Comparison of ENCODE assay signal across 21 cellular contexts in genomic region chr19:13782537-13782936, GRCh38. TPM values are rescaled to one million over a fixed set of nuclear protein-coding genes. Genes with fewer than 3 reads are reported as not detected.
DNase-seq lines count a peak whose midpoint lies in the region; ATAC-seq and TF ChIP-seq lines count a peak whose summit lies in the region.
"Had no signal": no experiment of that assay in that cellular context is flagged by ENCODE, and none has a peak within 500 bp of the region (broad histone marks: within the 10 kb centered on the region; RNA-seq: fewer than 3 reads in every experiment).

No MANE protein-coding gene starts in this region.

- H3K4me2 ChIP-seq in mesenchymal stem cell (ENCODE audit: low read length, poor library complexity, severe bottlenecking) = no peak overlapping the region

- TF ChIP-seq CTCF in transverse colon (IDR thresholded peaks at IDR 0.05) = no peak

- H3K36me3 Mint-ChIP-seq in activated CD4-positive, alpha-beta T cell treated with anti-CD3 and anti-CD28 coated beads for 36 hours (ENCODE audit: low read depth) = peaks cover 14% of the 10 kb centered on the region

- no peaks in the 10 kb centered on the region for H3K27me3 Mint-ChIP-seq in activated CD4-positive, alpha-beta T cell treated with anti-CD3 and anti-CD28 coated beads for 36 hours
- H3K27me3 Mint-ChIP-seq: activated B cell treated with CpG ODN at 0.5 μM for 24 hours had no signal

- no peak overlapping the region for H3K4ac ChIP-seq in mesenchymal stem cell (ENCODE audit: low read depth in 1 of 2, low read length in 2 of 2)

- no peak for DNase-seq in activated CD4-positive, alpha-beta T cell treated with anti-CD3 and anti-CD28 coated beads for 36 hours
- DNase-seq in activated CD4-positive, alpha-beta T cell treated with anti-CD3 and anti-CD28 coated beads, Interleukin-2, amount 50 U/mL, for 1 hour = no peak
- DNase-seq in adipocyte (ENCODE audit: low read depth) (no peak), mesenchymal stem cell (no peak), transverse colon (no peak), COLO829 (ENCODE audit: low spot score) (no peak), COLO668 (lab: John Stamatoyannopoulos, UW; ENCODE audit: unreplicated experiment) (no peak)
- no peak for DNase-seq in stimulated activated CD8-positive, alpha-beta memory T cell treated with anti-CD3 and anti-CD28 coated beads, Interleukin-4, amount 100 ng/mL, for 48 hours
- DNase-seq: activated B cell treated with CpG ODN at 0.5 μM for 24 hours; HCEC 1CT; Karpas-422; left cardiac atrium; NCI-H1417 treated with DMSO at 0.1 percent for 48 hours; NCI-H446 treated with DMSO at 0.1 percent for 48 hours; SHP77 treated with DMSO at 0.1 percent for 48 hours; stimulated activated CD4-positive, alpha-beta T cell treated with anti-CD3 and anti-CD28 coated beads, Interleukin-2, amount 100 ng/mL, for 48 hours had no signal

- POLR2A ChIA-PET in activated CD4-positive, alpha-beta T cell treated with anti-CD3 and anti-CD28 coated beads for 36 hours (lab: Charles Lee) = interaction anchor here (1.5 to 2.5 kb wide), 2 partner anchors 64 to 80 kb away, joined by 4 to 8 read pairs; no protein-coding TSS in a partner anchor

- no peak for ATAC-seq in activated CD4-positive, alpha-beta T cell treated with anti-CD3 and anti-CD28 coated beads for 36 hours
- ATAC-seq: left cardiac atrium had no signal

- H3K79me1 ChIP-seq in mesenchymal stem cell (replicated peaks; ENCODE audit: low read length, poor library complexity, severe bottlenecking) = peaks cover 14% of the 10 kb centered on the region

- H3K9me3 Mint-ChIP-seq in activated CD4-positive, alpha-beta T cell treated with anti-CD3 and anti-CD28 coated beads for 36 hours (ENCODE audit: low read depth) = no peaks in the 10 kb centered on the region
- H3K9me3 Mint-ChIP-seq: activated B cell treated with CpG ODN at 0.5 μM for 24 hours; activated T-helper 2 cell treated with anti-CD3 and anti-CD28 coated beads, Interferon-gamma antibody, Interleukin-2, Interleukin-4, amounts not matched to agents 10 μg/mL and 5 μg/mL and 100 μg/mL, durations not matched to agents 14 hours and 24 hours and 36 hours; T-helper 1 cell treated with Interleukin-12 subunit alpha and Interleukin-12 subunit beta and Interleukin-4 antibody, amounts not matched to agents 30 μg/mL and 1 μg/mL, for 36 hours had no signal

- H2AK5ac ChIP-seq in mesenchymal stem cell (ENCODE audit: low read length, severe bottlenecking) = no peak overlapping the region

- H2BK5ac ChIP-seq in mesenchymal stem cell (ENCODE audit: low read depth, low read length, poor library complexity, severe bottlenecking) = no peak overlapping the region

- in situ Hi-C loops in transverse colon (cut with MboI; ENCODE audit: low pct_ligation_motif_present in 1 of 4, low pct_unique_long_range_greater_than_20kb in 1 of 4, low sequenced_read_pairs in 3 of 4) = loop anchor here in 3 of 4 donors (5.0 kb wide), 1 partner anchor 80 kb away; no protein-coding TSS in a partner anchor

- H2BK120ac ChIP-seq in mesenchymal stem cell (ENCODE audit: low read depth, low read length) = no peak overlapping the region

- H3K36me3 ChIP-seq in adipocyte (ENCODE audit: control insufficient read depth, insufficient read depth, low read length, severe bottlenecking) (peaks cover 19% of the 10 kb centered on the region), mesenchymal stem cell (ENCODE audit: control insufficient read depth in 1 of 2, insufficient read depth in 2 of 2, low read depth in 1 of 2, low read length in 2 of 2) (peaks cover 24 to 25% of the 10 kb centered on the region in 2 experiments), transverse colon (peaks cover 0 to 7% (median 0%) of the 10 kb centered on the region in 4 donors)

- 94% methylated on average over 8 of the region's 8 CpGs for WGBS in mesenchymal stem cell
- 53 to 60% methylated on average over 3 to 8 of the region's 8 CpGs for WGBS in transverse colon (ENCODE audit: low coverage in 1 of 2), 2 donors

- CTCF ChIA-PET in activated CD4-positive, alpha-beta T cell treated with anti-CD3 and anti-CD28 coated beads for 36 hours (lab: Charles Lee) = interaction anchor here (0.7 to 8.4 kb wide), 2 partner anchors 67 to 79 kb away, joined by 4 to 105 read pairs; no protein-coding TSS in a partner anchor

- no peak for TF ChIP-seq POLR2A in transverse colon (IDR thresholded peaks at IDR 0.05)

- H2BK12ac ChIP-seq in mesenchymal stem cell (ENCODE audit: low read length in 2 of 2) = no peak overlapping the region

- H3K27ac ChIP-seq in mesenchymal stem cell (ENCODE audit: low read length, poor library complexity, severe bottlenecking) (no peak overlapping the region), transverse colon (peak overlapping the region; percentile 63 to 78 (median 70))
- H3K27ac ChIP-seq: BLaER1 treated with 17β-estradiol and CSF1 and Interleukin-3, amounts not matched to agents 10 nM and 100 nM; parathyroid adenoma had no signal

- H3K4me1 ChIP-seq in adipocyte (ENCODE audit: control insufficient read depth, insufficient read depth, low read length) (peaks cover 32% of the 10 kb centered on the region), mesenchymal stem cell (ENCODE audit: control insufficient read depth, insufficient read depth, low read depth, low read length) (peaks cover 11% of the 10 kb centered on the region), transverse colon (peaks cover 5 to 41% (median 23%) of the 10 kb centered on the region in 4 donors)

- intact Hi-C loops in activated CD4-positive, alpha-beta T cell treated with anti-CD3 and anti-CD28 coated beads for 36 hours (cut with DNase I, micrococcal nuclease) = no loop called here
- intact Hi-C loops in transverse colon (cut with DNase I; ENCODE audit: low total_unique reads) = no loop called here

- no peak overlapping the region for H3K14ac ChIP-seq in mesenchymal stem cell (ENCODE audit: low read length in 2 of 2)

- H3K27me3 ChIP-seq in adipocyte (replicated peaks; ENCODE audit: control insufficient read depth, insufficient read depth, low read length) (no peaks in the 10 kb centered on the region), mesenchymal stem cell (ENCODE audit: control insufficient read depth in 1 of 2, insufficient read depth in 1 of 2, low read length in 2 of 2) (no peaks in the 10 kb centered on the region), transverse colon (no peaks in the 10 kb centered on the region)
- H3K27me3 ChIP-seq: BLaER1 treated with 17β-estradiol and CSF1 and Interleukin-3, amounts not matched to agents 10 nM and 100 nM had no signal

- H2AFZ ChIP-seq in mesenchymal stem cell (ENCODE audit: low read depth, low read length) = no peak overlapping the region

- H3K4me1 Mint-ChIP-seq in activated CD4-positive, alpha-beta T cell treated with anti-CD3 and anti-CD28 coated beads for 36 hours = peaks cover 35% of the 10 kb centered on the region

- no peak overlapping the region for H3K23ac ChIP-seq in mesenchymal stem cell (ENCODE audit: low read length in 2 of 2)

- H3K18ac ChIP-seq in mesenchymal stem cell (ENCODE audit: low read depth in 1 of 2, low read length in 2 of 2) = no peak overlapping the region

- H3K9me3 ChIP-seq in adipocyte (ENCODE audit: control insufficient read depth, low read length) (no peaks in the 10 kb centered on the region), mesenchymal stem cell (ENCODE audit: control insufficient read depth, low read length) (no peaks in the 10 kb centered on the region), transverse colon (no peaks in the 10 kb centered on the region)
- H3K9me3 ChIP-seq: BLaER1 treated with 17β-estradiol and CSF1 and Interleukin-3, amounts not matched to agents 10 nM and 100 nM had no signal

- no peak for TF ChIP-seq EP300 in transverse colon (IDR thresholded peaks at IDR 0.05; ENCODE audit: low read depth)

- H4K91ac ChIP-seq in mesenchymal stem cell (ENCODE audit: low read length) = no peak overlapping the region

- no peak overlapping the region for H3K4me3 ChIP-seq in adipocyte (ENCODE audit: low read length)
- H3K4me3 ChIP-seq in mesenchymal stem cell (ENCODE audit: insufficient read depth in 1 of 2, low read depth in 1 of 2, low read length in 2 of 2) = no peak overlapping the region
- no peak overlapping the region for H3K4me3 ChIP-seq in transverse colon
- H3K4me3 ChIP-seq: BLaER1 treated with 17β-estradiol and CSF1 and Interleukin-3, amounts not matched to agents 10 nM and 100 nM; coronary artery had no signal

- H3K27ac Mint-ChIP-seq in activated CD4-positive, alpha-beta T cell treated with anti-CD3 and anti-CD28 coated beads for 36 hours = peak overlapping the region; percentile 37
- H3K27ac Mint-ChIP-seq: activated T-helper 2 cell treated with anti-CD3 and anti-CD28 coated beads, Interferon-gamma antibody, Interleukin-2, Interleukin-4, amounts not matched to agents 10 μg/mL and 5 μg/mL and 100 μg/mL, durations not matched to agents 14 hours and 24 hours and 36 hours; T-helper 1 cell treated with Interleukin-12 subunit alpha and Interleukin-12 subunit beta and Interleukin-4 antibody, amounts not matched to agents 30 μg/mL and 1 μg/mL, for 36 hours had no signal

- H3K9ac ChIP-seq in adipocyte (ENCODE audit: low read length) (peak overlapping the region; percentile 78), mesenchymal stem cell (ENCODE audit: low read length) (peak overlapping the region; percentile 67)
- H3K9ac ChIP-seq: parathyroid adenoma had no signal

- no peak overlapping the region for H3K4me3 Mint-ChIP-seq in activated CD4-positive, alpha-beta T cell treated with anti-CD3 and anti-CD28 coated beads for 36 hours
- H3K4me3 Mint-ChIP-seq: activated B cell treated with CpG ODN at 0.5 μM for 24 hours; T-helper 1 cell treated with Interleukin-12 subunit alpha and Interleukin-12 subunit beta and Interleukin-4 antibody, amounts not matched to agents 30 μg/mL and 1 μg/mL, for 36 hours had no signal

- no peak overlapping the region for H4K8ac ChIP-seq in mesenchymal stem cell (ENCODE audit: low read length)

- no peak overlapping the region for H2BK15ac ChIP-seq in mesenchymal stem cell (ENCODE audit: low read depth, poor library complexity, severe bottlenecking)

RNA-seq across cellular contexts. Expression of gene C19orf53, which starts 8.3 kb away (rescaled TPM):
- total RNA-seq in activated CD4-positive, alpha-beta T cell treated with anti-CD3 and anti-CD28 coated beads for 36 hours = 100 to 1,000 TPM; 115 to 142 TPM
- 327 TPM for polyA plus RNA-seq in mesenchymal stem cell (2013, experiment 1 of 2)
- polyA plus RNA-seq in mesenchymal stem cell (2013, experiment 2 of 2) = 323 TPM
- 100 to 1,000 TPM in 2 of 4 donors, 10 to 100 TPM in 2; 48.6 to 111 (median 94.2) TPM for total RNA-seq in transverse colon

RNA-seq across cellular contexts. Expression of gene ZSWIM4, which starts 12.7 kb away (rescaled TPM):
- 1 to 10 TPM; 5.6 to 5.8 TPM for total RNA-seq in activated CD4-positive, alpha-beta T cell treated with anti-CD3 and anti-CD28 coated beads for 36 hours
- 6.3 TPM for polyA plus RNA-seq in mesenchymal stem cell (2013, experiment 1 of 2)
- polyA plus RNA-seq in mesenchymal stem cell (2013, experiment 2 of 2) = 6.2 TPM
- total RNA-seq in transverse colon = 1 to 10 TPM; 2.3 to 5.1 (median 2.9) TPM

RNA-seq across cellular contexts. Expression of gene MRI1, which starts 18.2 kb away (rescaled TPM):
- 10 to 100 TPM; 35.9 to 39.9 TPM for total RNA-seq in activated CD4-positive, alpha-beta T cell treated with anti-CD3 and anti-CD28 coated beads for 36 hours
- 26.1 TPM for polyA plus RNA-seq in mesenchymal stem cell (2013, experiment 1 of 2)
- 24.1 TPM for polyA plus RNA-seq in mesenchymal stem cell (2013, experiment 2 of 2)
- 100 to 1,000 TPM in 2 of 4 donors, 10 to 100 TPM in 2; 63.0 to 304 (median 99.2) TPM for total RNA-seq in transverse colon
